Comparison of ENCODE assay signal across 1 cellular context in genomic region chr4:6727081-6727942, GRCh38.
TF ChIP-seq lines count a peak whose summit lies in the region.

No MANE protein-coding gene starts in this region.

TF ChIP-seq in K562, 482 proteins besides CTCF, POLR2A, EP300 and RAD21 (continued from another document):
- TF ChIP-seq ZNF609 (CRISPR knock-in tag; IDR thresholded peaks at IDR 0.05; ENCODE audit: borderline replicate concordance) (no peak), ZNF408 (CRISPR knock-in tag; IDR thresholded peaks at IDR 0.05; ENCODE audit: low read depth) (no peak), EGR1 (conservative IDR thresholded peaks at IDR 0.05) (peak; percentile 54), ZNF778 (CRISPR knock-in tag; IDR thresholded peaks at IDR 0.05) (no peak), KAT8 (IDR thresholded peaks at IDR 0.05; ENCODE audit: low read depth) (no peak), ZFX (CRISPR knock-in tag; IDR thresholded peaks at IDR 0.05) (0 out of 2 replicates have a peak, but pooled peaks have one; percentile 17), POLR2G (IDR thresholded peaks at IDR 0.05; ENCODE audit: low read depth, low read length) (0 out of 2 replicates have a peak, but pooled peaks have one; percentile 15), GABPB1 (CRISPR knock-in tag; IDR thresholded peaks at IDR 0.05) (no peak), ZNF518B (CRISPR knock-in tag; IDR thresholded peaks at IDR 0.05) (no peak), CTBP1 (IDR thresholded peaks at IDR 0.05; ENCODE audit: borderline replicate concordance) (no peak), NFE2L1 (tag; IDR thresholded peaks at IDR 0.05; ENCODE audit: borderline replicate concordance, low read depth) (no peak), SP2 (IDR thresholded peaks at IDR 0.05; ENCODE audit: extremely low read depth, low read depth, low read length, poor library complexity, severe bottlenecking) (no peak), ETV6 (IDR thresholded peaks at IDR 0.05; ENCODE audit: borderline replicate concordance in 1 of 2, low read depth in 2 of 2, low read length in 1 of 2) (no peak), ETV6 (CRISPR knock-in tag; IDR thresholded peaks at IDR 0.05; ENCODE audit: borderline replicate concordance) (no peak), HDAC1 (IDR thresholded peaks at IDR 0.05) (no peak), BCL6 (CRISPR knock-in tag; IDR thresholded peaks at IDR 0.05) (no peak), CGGBP1 (CRISPR knock-in tag; IDR thresholded peaks at IDR 0.05) (no peak), FOS (IDR thresholded peaks at IDR 0.05; ENCODE audit: extremely low read depth, insufficient read length) (no peak), CREM (IDR thresholded peaks at IDR 0.05; ENCODE audit: low read depth) (no peak), CBFA2T3 (IDR thresholded peaks at IDR 0.05) (no peak)
TF ChIP-seq in K562: peak in this region for 7.
